ENCODE assay signal across 8 cellular contexts in genomic region chr1:26723013-26723991, GRCh38. TPM values are rescaled to one million over a fixed set of nuclear protein-coding genes. Genes with fewer than 3 reads are reported as not detected.
DNase-seq lines count a peak whose midpoint lies in the region; ATAC-seq, FAIRE-seq and TF ChIP-seq lines count a peak whose summit lies in the region.

No MANE protein-coding gene starts in this region.

- TF ChIP-seq CTCF in liver (IDR thresholded peaks at IDR 0.05; ENCODE audit: low read depth, low read length, missing input control): no peak

- no peak overlapping the region for H3K4me3 ChIP-seq in liver (ENCODE audit: low read depth in 1 of 3, low read length in 3 of 3)

- no peaks in the 10 kb centered on the region for H3K27me3 Mint-ChIP-seq in activated CD4-positive, alpha-beta T cell treated with anti-CD3 and anti-CD28 coated beads, Interleukin-2, amount 10 ng/mL, durations not matched to agents 24 days and 14 days

- no peak for ATAC-seq in HG03442 (IDR thresholded peaks at IDR 0.05; ENCODE audit: unreplicated experiment)

- FAIRE-seq in GM12891 (lab: Jason Lieb, UNC): peak; percentile 76

- peaks cover 79% of the 10 kb centered on the region for H3K4me1 Mint-ChIP-seq in activated CD4-positive, alpha-beta T cell treated with anti-CD3 and anti-CD28 coated beads, Interleukin-2, amount 10 ng/mL, durations not matched to agents 24 days and 14 days

- no peak overlapping the region for H3K9ac ChIP-seq in liver (ENCODE audit: low read depth in 1 of 2, low read length in 2 of 2)

- H3K9me3 Mint-ChIP-seq in activated CD4-positive, alpha-beta T cell treated with anti-CD3 and anti-CD28 coated beads, Interleukin-2, amount 10 ng/mL, durations not matched to agents 24 days and 14 days: no peaks in the 10 kb centered on the region

- H3K27ac Mint-ChIP-seq in activated CD4-positive, alpha-beta T cell treated with anti-CD3 and anti-CD28 coated beads, Interleukin-2, amount 10 ng/mL, durations not matched to agents 24 days and 14 days: peak overlapping the region; percentile 49

- DNase-seq in GM12891 (ENCODE audit: insufficient read length, low spot score) (no peak), NCI-H2171 (lab: John Stamatoyannopoulos, UW) (peak; percentile 93), AML-193 (lab: John Stamatoyannopoulos, UW) (no peak)
- peak; percentile 83 for DNase-seq in activated CD4-positive, alpha-beta T cell treated with anti-CD3 and anti-CD28 coated beads, Interleukin-2, amount 10 ng/mL, durations not matched to agents 24 days and 14 days
- peak; percentile 47 for DNase-seq in effector CD4-positive, alpha-beta T cell
- peak; percentile 45 for DNase-seq in stimulated activated CD4-positive, alpha-beta T cell treated with anti-CD3 and anti-CD28 coated beads, Interleukin-4, amount 100 ng/mL, for 24 hours

- peak overlapping the region; percentile 43 for H3K4me3 Mint-ChIP-seq in activated CD4-positive, alpha-beta T cell treated with anti-CD3 and anti-CD28 coated beads, Interleukin-2, amount 10 ng/mL, durations not matched to agents 24 days and 14 days

- TF ChIP-seq RAD21 in liver (IDR thresholded peaks at IDR 0.05): peak; percentile 41 to 54

- H3K27me3 ChIP-seq in liver (ENCODE audit: control insufficient read depth in 4 of 4, insufficient read depth in 4 of 4, low read length in 3 of 4): no peaks in the 10 kb centered on the region

- H3K36me3 ChIP-seq in liver (ENCODE audit: control insufficient read depth in 4 of 4, insufficient read depth in 3 of 4, low read depth in 1 of 4, low read length in 3 of 4): peaks cover 0 to 4% (median 0%) of the 10 kb centered on the region in 4 donors

- 24% methylated on average over 19 of the region's 19 CpGs for WGBS in liver

- H3K4me1 ChIP-seq in liver (ENCODE audit: control insufficient read depth in 4 of 4, insufficient read depth in 4 of 4, low read length in 3 of 4): peaks cover 26 to 61% (median 43%) of the 10 kb centered on the region in 4 donors

- H3K27ac ChIP-seq in liver (ENCODE audit: low read depth in 1 of 2, low read length in 2 of 2): peak overlapping the region; percentile 61 to 65

- intact Hi-C loops in activated CD4-positive, alpha-beta T cell treated with anti-CD3 and anti-CD28 coated beads, Interleukin-2, amount 10 ng/mL, durations not matched to agents 24 days and 14 days (cut with micrococcal nuclease): loop anchor here (1.0 kb wide), 1 partner anchor 21 kb away; no protein-coding TSS in a partner anchor

- TF ChIP-seq POLR2A in GM12891 (IDR thresholded peaks at IDR 0.05; ENCODE audit: low read depth, low read length): no peak

- peaks cover 27% of the 10 kb centered on the region for H3K36me3 Mint-ChIP-seq in activated CD4-positive, alpha-beta T cell treated with anti-CD3 and anti-CD28 coated beads, Interleukin-2, amount 10 ng/mL, durations not matched to agents 24 days and 14 days (ENCODE audit: low read depth)

- no peaks in the 10 kb centered on the region for H3K9me3 ChIP-seq in liver (ENCODE audit: control insufficient read depth in 4 of 4, low read length in 3 of 4)

TF ChIP-seq in GM12891, 5 proteins besides CTCF, POLR2A, EP300 and RAD21:
- TF ChIP-seq PAX5 (IDR thresholded peaks at IDR 0.05; ENCODE audit: insufficient read depth, low read length, severe bottlenecking): no peak
- peak; percentile 88 for TF ChIP-seq POU2F2 (IDR thresholded peaks at IDR 0.05; ENCODE audit: low read depth, low read length)
- peak; percentile 50; the same call in 1 of the 2 replicates for TF ChIP-seq POLR2AphosphoS5 (IDR thresholded peaks at IDR 0.05; ENCODE audit: low read depth, low read length)
TF ChIP-seq in GM12891: peak in this region for 2.

TF ChIP-seq in liver, 16 proteins besides CTCF, POLR2A, EP300 and RAD21:
- no peak for TF ChIP-seq EGR1 (IDR thresholded peaks at IDR 0.05; ENCODE audit: low read depth in 2 of 2)
- peak; percentile 68 for TF ChIP-seq SP1 (IDR thresholded peaks at IDR 0.05)
- no peak for TF ChIP-seq ZBTB33 (IDR thresholded peaks at IDR 0.05)
- TF ChIP-seq FOXA2 (IDR thresholded peaks at IDR 0.05): no peak
- peak; percentile 9 to 53 for TF ChIP-seq RXRA (IDR thresholded peaks at IDR 0.05)
- TF ChIP-seq MAX (IDR thresholded peaks at IDR 0.05): peak; percentile 97
- TF ChIP-seq GABPA (IDR thresholded peaks at IDR 0.05 in 1 of 2, conservative IDR thresholded peaks at IDR 0.05 in 1 of 2): peak in 1 of 2 donors; percentile 13
- TF ChIP-seq JUND (IDR thresholded peaks at IDR 0.05): peak; percentile 21 to 47
- no peak for TF ChIP-seq YY1 (IDR thresholded peaks at IDR 0.05)
- TF ChIP-seq HNF4G (IDR thresholded peaks at IDR 0.05): no peak
- no peak for TF ChIP-seq TAF1 (conservative IDR thresholded peaks at IDR 0.05)
- peak; percentile 44 for TF ChIP-seq NR2F2 (IDR thresholded peaks at IDR 0.05)
- no peak for TF ChIP-seq REST (IDR thresholded peaks at IDR 0.05)
- TF ChIP-seq HNF4A (conservative IDR thresholded peaks at IDR 0.05): peak; percentile 49 to 58
- TF ChIP-seq FOXA1 (IDR thresholded peaks at IDR 0.05): no peak
- TF ChIP-seq ATF3 (IDR thresholded peaks at IDR 0.05): peak; percentile 7

RNA-seq across cellular contexts. Expression of gene ARID1A, which starts 27.5 kb away (rescaled TPM):
- polyA plus RNA-seq in GM12891 (2012; ENCODE audit: low read depth, missing spikeins): 35.0 TPM
- total RNA-seq in activated CD4-positive, alpha-beta T cell treated with anti-CD3 and anti-CD28 coated beads, Interleukin-2, amount 10 ng/mL, durations not matched to agents 24 days and 14 days: 111 and 117 TPM in 2 replicates
- total RNA-seq in liver: 10 to 100 TPM; 25.6 to 31.9 TPM
- 10 to 100 TPM; 12.2 to 14.8 TPM for polyA plus RNA-seq in liver

Comparison
In these comparisons a context has a peak if more than half of its experiments do, and no peak if none do; other contexts are left out.
1. DNase-seq: peak in NCI-H2171 (single experiment), activated CD4-positive, alpha-beta T cell treated with anti-CD3 and anti-CD28 coated beads, Interleukin-2, amount 10 ng/mL, durations not matched to agents 24 days and 14 days (single experiment), effector CD4-positive, alpha-beta T cell (single experiment) and stimulated activated CD4-positive, alpha-beta T cell treated with anti-CD3 and anti-CD28 coated beads, Interleukin-4, amount 100 ng/mL, for 24 hours (single experiment); none in GM12891 (single experiment) and AML-193 (0 of 2).